17 cellular contexts compared by ENCODE assay signal in the genomic region with DNA sequence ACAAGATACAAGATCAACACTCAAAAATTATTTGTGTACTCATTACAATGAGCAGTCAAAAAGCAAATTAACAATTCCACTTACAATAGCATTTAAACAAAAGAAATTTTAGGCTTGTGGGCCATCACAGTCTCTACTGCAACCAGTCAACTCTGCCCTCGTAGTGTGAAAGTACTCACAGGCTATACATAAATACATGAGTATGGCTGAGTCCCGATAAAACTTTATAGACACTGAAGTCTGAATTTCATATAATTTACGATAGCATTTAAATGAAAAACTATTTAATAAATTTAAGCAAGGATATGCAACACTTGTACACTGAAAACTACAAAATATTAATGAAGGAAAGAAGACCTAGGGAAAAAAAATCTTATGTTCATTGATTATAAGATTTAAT.
DNase-seq lines count a peak whose midpoint lies in the region; ATAC-seq, FAIRE-seq and TF ChIP-seq lines count a peak whose summit lies in the region.
"Had no signal": no experiment of that assay in that cellular context is flagged by ENCODE, and none has a peak within 500 bp of the region (broad histone marks: within the 10 kb centered on the region; RNA-seq: fewer than 3 reads in every experiment).

No MANE protein-coding gene starts in this region.

- peaks cover 13% of the 10 kb centered on the region for H3K9me3 Mint-ChIP-seq in CD4-positive, alpha-beta T cell

- BruUV-seq in K562 (replicated peaks; lab: Mats Ljungman, UMichigan), result no TSS peak

- H3K4me2 ChIP-seq in Loucy (ENCODE audit: low read depth, low read length, poor library complexity, severe bottlenecking), result peak overlapping the region; percentile 95
- H3K4me2 ChIP-seq in K562 (ENCODE audit: insufficient read depth, low read length), result no peak overlapping the region

- CTCF ChIA-PET in CD4-positive, alpha-beta T cell (lab: Charles Lee), result no interaction called here
- CTCF ChIA-PET in K562 (lab: Yijun Ruan, JAX; ENCODE audit: low intra/inter-chr PET ratio), result no interaction called here

- H3F3A ChIP-seq in Loucy (ENCODE audit: low read depth), result no peaks in the 10 kb centered on the region

- intact Hi-C loops in CD4-positive, alpha-beta T cell (cut with DNase I, micrococcal nuclease), result no loop called here
- intact Hi-C loops in K562 (cut with micrococcal nuclease), result no loop called here

- TF ChIP-seq RAD21 in K562 (CRISPR knock-in tag; conservative IDR thresholded peaks at IDR 0.05 in 1 of 2, IDR thresholded peaks at IDR 0.05 in 1 of 2), result no peak

- H3K27me3 ChIP-seq in CD4-positive, alpha-beta T cell (ENCODE audit: control insufficient read depth, insufficient read depth, low read length), result no peaks in the 10 kb centered on the region
- H3K27me3 ChIP-seq in Loucy (ENCODE audit: insufficient read depth, low read length, poor library complexity, severe bottlenecking), result no peaks in the 10 kb centered on the region
- H3K27me3 ChIP-seq in K562 (ENCODE audit: control insufficient read depth in 2 of 2, insufficient read depth in 2 of 2, low read length in 2 of 2), result no peaks in the 10 kb centered on the region

- peaks cover 62% of the 10 kb centered on the region for H3K4me1 Mint-ChIP-seq in CD4-positive, alpha-beta T cell (ENCODE audit: low read depth)

- ATAC-seq in CD4-positive, alpha-beta T cell (ENCODE audit: poor library complexity), result no peak
- no peak for ATAC-seq in K562

- H3K9me2 ChIP-seq in Loucy (replicated peaks; ENCODE audit: low read depth, low read length), result no peaks in the 10 kb centered on the region

- H3K9me1 ChIP-seq in K562 (ENCODE audit: control insufficient read depth, insufficient read depth, low read length), result no peaks in the 10 kb centered on the region

- H3K4me3 ChIP-seq in Loucy (ENCODE audit: low read length, poor library complexity, severe bottlenecking) (peak overlapping the region; percentile 35), K562 (no peak overlapping the region), coronary artery (no peak overlapping the region)
- H3K4me3 ChIP-seq: HAP-1 had no signal

- H2AFZ ChIP-seq in Loucy (ENCODE audit: low read length), result no peak overlapping the region
- H2AFZ ChIP-seq in K562 (ENCODE audit: low read depth, low read length), result no peak overlapping the region

- H3K79me2 ChIP-seq in Loucy (ENCODE audit: insufficient read depth, low read length), result peaks cover 35% of the 10 kb centered on the region
- H3K79me2 ChIP-seq in K562 (ENCODE audit: control insufficient read depth, insufficient read depth, low read length), result peaks cover 44% of the 10 kb centered on the region

- no peak overlapping the region for H3K9ac ChIP-seq in Loucy (ENCODE audit: low read depth, low read length, poor library complexity, severe bottlenecking)
- no peak overlapping the region for H3K9ac ChIP-seq in K562 (ENCODE audit: insufficient read depth in 1 of 2, low read depth in 2 of 2, low read length in 2 of 2)

- TF ChIP-seq EP300 in K562 (IDR thresholded peaks at IDR 0.05; ENCODE audit: low read length), result no peak

- in situ Hi-C loops in K562 (cut with MboI), result no loop called here

- peak overlapping the region; percentile 42 for H3K4me3 Mint-ChIP-seq in CD4-positive, alpha-beta T cell
- H3K4me3 Mint-ChIP-seq: HFFc6 had no signal

- no peaks in the 10 kb centered on the region for H3K27me3 Mint-ChIP-seq in CD4-positive, alpha-beta T cell

- H3K36me3 Mint-ChIP-seq in CD4-positive, alpha-beta T cell (ENCODE audit: low read depth), result peaks cover 87% of the 10 kb centered on the region

- POLR2A ChIA-PET in CD4-positive, alpha-beta T cell (lab: Charles Lee), result no interaction called here
- POLR2A ChIA-PET in K562 (lab: Yijun Ruan, JAX), result no interaction called here

- no peak for TF ChIP-seq CTCF in CD4-positive, alpha-beta T cell (IDR thresholded peaks at IDR 0.05)
- TF ChIP-seq CTCF in Loucy (conservative IDR thresholded peaks at IDR 0.05; ENCODE audit: low read length) (no peak), K562 (IDR thresholded peaks at IDR 0.05 in 2 of 3, conservative IDR thresholded peaks at IDR 0.05 in 1 of 3; ENCODE audit: insufficient read depth in 2 of 3, low read depth in 1 of 3, low read length in 3 of 3) (no peak), coronary artery (IDR thresholded peaks at IDR 0.05) (no peak), GM10266 (IDR thresholded peaks at IDR 0.05; ENCODE audit: control insufficient read depth, insufficient read depth, low read depth, missing control alignments) (no peak)

- WGBS in K562 (ENCODE audit: insufficient coverage, low coverage, missing lambda C conversion rate), result 96% methylated on average over 3 of the region's 3 CpGs

- H3K9me3 ChIP-seq in CD4-positive, alpha-beta T cell (ENCODE audit: control insufficient read depth, low read length), result peaks cover 21% of the 10 kb centered on the region
- peaks cover 13% of the 10 kb centered on the region for H3K9me3 ChIP-seq in Loucy (ENCODE audit: insufficient read depth, low read depth, low read length)
- H3K9me3 ChIP-seq in K562 (replicated peaks; ENCODE audit: control insufficient read depth, insufficient read depth, low read depth, low read length), result peaks cover 9% of the 10 kb centered on the region; the same call in 1 of the 2 replicates

- H3K27ac Mint-ChIP-seq in CD4-positive, alpha-beta T cell, result no peak overlapping the region
- H3K27ac Mint-ChIP-seq: CD8-positive, alpha-beta memory T cell; HFFc6 had no signal

- H3K36me3 ChIP-seq in Loucy (ENCODE audit: insufficient read depth, low read length) (no peaks in the 10 kb centered on the region), K562 (ENCODE audit: control insufficient read depth, insufficient read depth, low read length) (peaks cover 15% of the 10 kb centered on the region; the same call in 1 of the 3 replicates)

- TF ChIP-seq POLR2A in K562 (conservative IDR thresholded peaks at IDR 0.05), result no peak

- H4K20me1 ChIP-seq in Loucy (ENCODE audit: insufficient read depth, low read length, poor library complexity, severe bottlenecking) (no peaks in the 10 kb centered on the region), K562 (replicated peaks; ENCODE audit: control insufficient read depth, insufficient read depth, low read length) (no peaks in the 10 kb centered on the region)

- DNase-seq in CD4-positive, alpha-beta T cell, result no peak
- DNase-seq in K562 (ENCODE audit: extremely low read depth in 1 of 4, low spot score in 3 of 4) (no peak), coronary artery (ENCODE audit: low spot score) (no peak), GM10266 (ENCODE audit: extremely low spot score) (no peak), anterior cingulate cortex (lab: John Stamatoyannopoulos, UW) (no peak)
- DNase-seq: C1 segment of cervical spinal cord; CD8-positive, alpha-beta memory T cell; DMS 273 treated with DMSO at 0.1 percent for 48 hours; DMS79; GF-D8; GOT3; HFFc6 had no signal

- H3K4me1 ChIP-seq in Loucy (ENCODE audit: insufficient read depth, low read length, poor library complexity, severe bottlenecking), result peaks cover 26% of the 10 kb centered on the region
- peaks cover 7 to 17% of the 10 kb centered on the region in 2 experiments for H3K4me1 ChIP-seq in K562 (replicated peaks in 1 of 2; ENCODE audit: control insufficient read depth in 2 of 2, insufficient read depth in 2 of 2, low read length in 2 of 2)

- no peak overlapping the region for H3K27ac ChIP-seq in CD4-positive, alpha-beta T cell (ENCODE audit: low read depth, low read length)
- no peak overlapping the region for H3K27ac ChIP-seq in K562 (ENCODE audit: extremely low read depth, low read depth, low read length)
- H3K27ac ChIP-seq in coronary artery, result no peak overlapping the region

- FAIRE-seq in K562 (lab: Jason Lieb, UNC), result no peak
- FAIRE-seq: D721Med, GM12891, H54 had no signal

TF ChIP-seq in K562, 482 proteins besides CTCF, POLR2A, EP300 and RAD21 (continues in another document):
- no peak for TF ChIP-seq RFX1 (IDR thresholded peaks at IDR 0.05)
